In genomic region chr3:132758740-132759139, GRCh38 we compare ENCODE assay signal across 1 cellular context.
A peak's percentile ranks its signal among the peaks of the same experiment; 100 is the strongest.
TF ChIP-seq lines count a peak whose summit lies in the region.

No MANE protein-coding gene starts in this region.

TF ChIP-seq in K562, 482 proteins besides CTCF, POLR2A, EP300 and RAD21 (continued from another document and continues in another):
- no peak for TF ChIP-seq MGA (IDR thresholded peaks at IDR 0.05)
- no peak for TF ChIP-seq SREBF1 (IDR thresholded peaks at IDR 0.05; ENCODE audit: borderline replicate concordance, low read depth, low read length)
- TF ChIP-seq UBTF (IDR thresholded peaks at IDR 0.05; ENCODE audit: borderline replicate concordance in 1 of 2, low read depth in 2 of 2, low read length in 2 of 2), result no peak
- no peak for TF ChIP-seq POLR3G (IDR thresholded peaks at IDR 0.05; ENCODE audit: extremely low read depth, insufficient read length, insufficient replicate concordance)
- TF ChIP-seq ARID1B (IDR thresholded peaks at IDR 0.05), result peak; percentile 88
- TF ChIP-seq HOXB6 (CRISPR knock-in tag; IDR thresholded peaks at IDR 0.05; ENCODE audit: borderline replicate concordance), result no peak
- no peak for TF ChIP-seq NFE2L1 (tag; IDR thresholded peaks at IDR 0.05; ENCODE audit: borderline replicate concordance, low read depth)
- TF ChIP-seq NCOR1 (IDR thresholded peaks at IDR 0.05), result peak; percentile 73
- no peak for TF ChIP-seq ZNF77 (CRISPR knock-in tag; IDR thresholded peaks at IDR 0.05)
- no peak for TF ChIP-seq MEF2A (IDR thresholded peaks at IDR 0.05; ENCODE audit: control insufficient read depth, low read depth, low read length)
- TF ChIP-seq SOX6 (IDR thresholded peaks at IDR 0.05), result peak; percentile 57
- no peak for TF ChIP-seq ZNF699 (CRISPR knock-in tag; IDR thresholded peaks at IDR 0.05; ENCODE audit: insufficient replicate concordance)
- TF ChIP-seq ELF1 (tag; IDR thresholded peaks at IDR 0.05), result no peak
- peak; percentile 71; the same call in 1 of the 2 replicates for TF ChIP-seq SMARCA4 (IDR thresholded peaks at IDR 0.05)
- TF ChIP-seq SIRT6 (IDR thresholded peaks at IDR 0.05; ENCODE audit: low read depth, low read length), result no peak
- TF ChIP-seq ZNF445 (CRISPR knock-in tag; IDR thresholded peaks at IDR 0.05; ENCODE audit: low read depth), result no peak
- peak; percentile 50 for TF ChIP-seq HMBOX1 (IDR thresholded peaks at IDR 0.05)
- TF ChIP-seq CEBPZ (IDR thresholded peaks at IDR 0.05; ENCODE audit: borderline replicate concordance, low read depth, low read length), result no peak
- TF ChIP-seq DIDO1 (tag; IDR thresholded peaks at IDR 0.05; ENCODE audit: low read depth), result no peak
- no peak for TF ChIP-seq ZNF280B (CRISPR knock-in tag; IDR thresholded peaks at IDR 0.05)
- no peak for TF ChIP-seq ZNF3 (CRISPR knock-in tag; IDR thresholded peaks at IDR 0.05)
- peak; percentile 55; the same call in 1 of the 2 replicates for TF ChIP-seq KLF16 (IDR thresholded peaks at IDR 0.05)
- TF ChIP-seq CHAMP1 (IDR thresholded peaks at IDR 0.05), result no peak
- no peak for TF ChIP-seq HDAC1 (IDR thresholded peaks at IDR 0.05)
- no peak for TF ChIP-seq CEBPG (CRISPR knock-in tag; IDR thresholded peaks at IDR 0.05)
- TF ChIP-seq CEBPG (tag; conservative IDR thresholded peaks at IDR 0.05 in 1 of 2, IDR thresholded peaks at IDR 0.05 in 1 of 2), result no peak
- no peak for TF ChIP-seq ZMIZ1 (IDR thresholded peaks at IDR 0.05; ENCODE audit: low read depth in 2 of 2, low read length in 2 of 2)
- TF ChIP-seq EP400 (IDR thresholded peaks at IDR 0.05), result no peak
- no peak for TF ChIP-seq MTA1 (IDR thresholded peaks at IDR 0.05; ENCODE audit: borderline replicate concordance)
- no peak for TF ChIP-seq ZNF551 (CRISPR knock-in tag; IDR thresholded peaks at IDR 0.05)
- no peak for TF ChIP-seq ELF4 (CRISPR knock-in tag; IDR thresholded peaks at IDR 0.05)
